1 cellular context compared by ENCODE assay signal in genomic region chr14:70886421-70887206, GRCh38.
TF ChIP-seq lines count a peak whose summit lies in the region.

No MANE protein-coding gene starts in this region.

TF ChIP-seq in GM12878, 131 proteins besides CTCF, POLR2A, EP300 and RAD21 (continued from another document and continues in another):
- TF ChIP-seq, protein P1, sequence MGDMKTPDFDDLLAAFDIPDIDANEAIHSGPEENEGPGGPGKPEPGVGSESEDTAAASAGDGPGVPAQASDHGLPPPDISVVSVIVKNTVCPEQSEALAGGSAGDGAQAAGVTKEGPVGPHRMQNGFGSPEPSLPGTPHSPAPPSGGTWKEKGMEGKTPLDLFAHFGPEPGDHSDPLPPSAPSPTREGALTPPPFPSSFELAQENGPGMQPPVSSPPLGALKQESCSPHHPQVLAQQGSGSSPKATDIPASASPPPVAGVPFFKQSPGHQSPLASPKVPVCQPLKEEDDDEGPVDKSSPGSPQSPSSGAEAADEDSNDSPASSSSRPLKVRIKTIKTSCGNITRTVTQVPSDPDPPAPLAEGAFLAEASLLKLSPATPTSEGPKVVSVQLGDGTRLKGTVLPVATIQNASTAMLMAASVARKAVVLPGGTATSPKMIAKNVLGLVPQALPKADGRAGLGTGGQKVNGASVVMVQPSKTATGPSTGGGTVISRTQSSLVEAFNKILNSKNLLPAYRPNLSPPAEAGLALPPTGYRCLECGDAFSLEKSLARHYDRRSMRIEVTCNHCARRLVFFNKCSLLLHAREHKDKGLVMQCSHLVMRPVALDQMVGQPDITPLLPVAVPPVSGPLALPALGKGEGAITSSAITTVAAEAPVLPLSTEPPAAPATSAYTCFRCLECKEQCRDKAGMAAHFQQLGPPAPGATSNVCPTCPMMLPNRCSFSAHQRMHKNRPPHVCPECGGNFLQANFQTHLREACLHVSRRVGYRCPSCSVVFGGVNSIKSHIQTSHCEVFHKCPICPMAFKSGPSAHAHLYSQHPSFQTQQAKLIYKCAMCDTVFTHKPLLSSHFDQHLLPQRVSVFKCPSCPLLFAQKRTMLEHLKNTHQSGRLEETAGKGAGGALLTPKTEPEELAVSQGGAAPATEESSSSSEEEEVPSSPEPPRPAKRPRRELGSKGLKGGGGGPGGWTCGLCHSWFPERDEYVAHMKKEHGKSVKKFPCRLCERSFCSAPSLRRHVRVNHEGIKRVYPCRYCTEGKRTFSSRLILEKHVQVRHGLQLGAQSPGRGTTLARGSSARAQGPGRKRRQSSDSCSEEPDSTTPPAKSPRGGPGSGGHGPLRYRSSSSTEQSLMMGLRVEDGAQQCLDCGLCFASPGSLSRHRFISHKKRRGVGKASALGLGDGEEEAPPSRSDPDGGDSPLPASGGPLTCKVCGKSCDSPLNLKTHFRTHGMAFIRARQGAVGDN (IDR thresholded peaks at IDR 0.05), result peak; percentile 31; the same call in 1 of the 2 replicates
- TF ChIP-seq SP1 (IDR thresholded peaks at IDR 0.05; ENCODE audit: low read depth, low read length) (peak; percentile 79), SKIL (IDR thresholded peaks at IDR 0.05; ENCODE audit: low read depth, poor library complexity, severe bottlenecking) (no peak), BRCA1 (IDR thresholded peaks at IDR 0.05; ENCODE audit: low read depth, low read length) (no peak), IKZF2 (IDR thresholded peaks at IDR 0.05) (peak; percentile 86), SMARCA5 (IDR thresholded peaks at IDR 0.05) (peak; percentile 80), IRF4 (IDR thresholded peaks at IDR 0.05; ENCODE audit: low read depth, low read length) (peak; percentile 84), JUND (IDR thresholded peaks at IDR 0.05; ENCODE audit: low read depth, low read length) (no peak), CHD2 (IDR thresholded peaks at IDR 0.05; ENCODE audit: borderline replicate concordance, low read depth, low read length) (no peak), HDGF (IDR thresholded peaks at IDR 0.05) (no peak), BCL11A (IDR thresholded peaks at IDR 0.05; ENCODE audit: low read depth, low read length) (peak; percentile 82), ZNF24 (IDR thresholded peaks at IDR 0.05) (no peak), SREBF2 (IDR thresholded peaks at IDR 0.05; ENCODE audit: low read length) (no peak), BMI1 (IDR thresholded peaks at IDR 0.05; ENCODE audit: borderline replicate concordance) (no peak), FOXK2 (IDR thresholded peaks at IDR 0.05) (no peak), ZBED1 (IDR thresholded peaks at IDR 0.05; ENCODE audit: borderline replicate concordance) (no peak; the same call in 1 of the 2 replicates), FOS (IDR thresholded peaks at IDR 0.05; ENCODE audit: borderline replicate concordance, extremely low read depth, insufficient read length) (no peak), POLR2AphosphoS2 (IDR thresholded peaks at IDR 0.05; ENCODE audit: low read depth, low read length) (no peak), KLF5 (IDR thresholded peaks at IDR 0.05; ENCODE audit: partially characterized antibody) (no peak), CREB1 (IDR thresholded peaks at IDR 0.05; ENCODE audit: low read depth) (no peak), HDAC6 (IDR thresholded peaks at IDR 0.05; ENCODE audit: unreplicated experiment) (no peak), NBN (IDR thresholded peaks at IDR 0.05) (0 out of 2 replicates have a peak, but pooled peaks have one; percentile 40), STAT3 (IDR thresholded peaks at IDR 0.05; ENCODE audit: low read depth, low read length) (0 out of 2 replicates have a peak, but pooled peaks have one; percentile 56), MTA2 (IDR thresholded peaks at IDR 0.05; ENCODE audit: low read depth) (peak; percentile 54), EZH2 (IDR thresholded peaks at IDR 0.05; ENCODE audit: borderline replicate concordance, control insufficient read depth, low read depth, low read length) (no peak), NFXL1 (IDR thresholded peaks at IDR 0.05; ENCODE audit: borderline replicate concordance) (no peak), ATF7 (IDR thresholded peaks at IDR 0.05; ENCODE audit: low read depth) (peak; percentile 18; the same call in 1 of the 2 replicates), MLLT1 (IDR thresholded peaks at IDR 0.05) (peak; percentile 62; the same call in 1 of the 2 replicates), PAX5 (IDR thresholded peaks at IDR 0.05; ENCODE audit: borderline replicate concordance, low read depth, low read length) (peak; percentile 83)
- TF ChIP-seq, protein P2, sequence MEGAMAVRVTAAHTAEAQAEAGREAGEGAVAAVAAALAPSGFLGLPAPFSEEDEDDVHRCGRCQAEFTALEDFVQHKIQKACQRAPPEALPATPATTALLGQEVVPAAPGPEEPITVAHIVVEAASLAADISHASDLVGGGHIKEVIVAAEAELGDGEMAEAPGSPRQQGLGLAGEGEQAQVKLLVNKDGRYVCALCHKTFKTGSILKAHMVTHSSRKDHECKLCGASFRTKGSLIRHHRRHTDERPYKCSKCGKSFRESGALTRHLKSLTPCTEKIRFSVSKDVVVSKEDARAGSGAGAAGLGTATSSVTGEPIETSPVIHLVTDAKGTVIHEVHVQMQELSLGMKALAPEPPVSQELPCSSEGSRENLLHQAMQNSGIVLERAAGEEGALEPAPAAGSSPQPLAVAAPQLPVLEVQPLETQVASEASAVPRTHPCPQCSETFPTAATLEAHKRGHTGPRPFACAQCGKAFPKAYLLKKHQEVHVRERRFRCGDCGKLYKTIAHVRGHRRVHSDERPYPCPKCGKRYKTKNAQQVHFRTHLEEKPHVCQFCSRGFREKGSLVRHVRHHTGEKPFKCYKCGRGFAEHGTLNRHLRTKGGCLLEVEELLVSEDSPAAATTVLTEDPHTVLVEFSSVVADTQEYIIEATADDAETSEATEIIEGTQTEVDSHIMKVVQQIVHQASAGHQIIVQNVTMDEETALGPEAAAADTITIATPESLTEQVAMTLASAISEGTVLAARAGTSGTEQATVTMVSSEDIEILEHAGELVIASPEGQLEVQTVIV (IDR thresholded peaks at IDR 0.05; ENCODE audit: borderline replicate concordance, partially characterized antibody), result no peak
- TF ChIP-seq, protein P3, sequence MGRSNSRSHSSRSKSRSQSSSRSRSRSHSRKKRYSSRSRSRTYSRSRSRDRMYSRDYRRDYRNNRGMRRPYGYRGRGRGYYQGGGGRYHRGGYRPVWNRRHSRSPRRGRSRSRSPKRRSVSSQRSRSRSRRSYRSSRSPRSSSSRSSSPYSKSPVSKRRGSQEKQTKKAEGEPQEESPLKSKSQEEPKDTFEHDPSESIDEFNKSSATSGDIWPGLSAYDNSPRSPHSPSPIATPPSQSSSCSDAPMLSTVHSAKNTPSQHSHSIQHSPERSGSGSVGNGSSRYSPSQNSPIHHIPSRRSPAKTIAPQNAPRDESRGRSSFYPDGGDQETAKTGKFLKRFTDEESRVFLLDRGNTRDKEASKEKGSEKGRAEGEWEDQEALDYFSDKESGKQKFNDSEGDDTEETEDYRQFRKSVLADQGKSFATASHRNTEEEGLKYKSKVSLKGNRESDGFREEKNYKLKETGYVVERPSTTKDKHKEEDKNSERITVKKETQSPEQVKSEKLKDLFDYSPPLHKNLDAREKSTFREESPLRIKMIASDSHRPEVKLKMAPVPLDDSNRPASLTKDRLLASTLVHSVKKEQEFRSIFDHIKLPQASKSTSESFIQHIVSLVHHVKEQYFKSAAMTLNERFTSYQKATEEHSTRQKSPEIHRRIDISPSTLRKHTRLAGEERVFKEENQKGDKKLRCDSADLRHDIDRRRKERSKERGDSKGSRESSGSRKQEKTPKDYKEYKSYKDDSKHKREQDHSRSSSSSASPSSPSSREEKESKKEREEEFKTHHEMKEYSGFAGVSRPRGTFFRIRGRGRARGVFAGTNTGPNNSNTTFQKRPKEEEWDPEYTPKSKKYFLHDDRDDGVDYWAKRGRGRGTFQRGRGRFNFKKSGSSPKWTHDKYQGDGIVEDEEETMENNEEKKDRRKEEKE (IDR thresholded peaks at IDR 0.05), result no peak
- TF ChIP-seq, protein P4, sequence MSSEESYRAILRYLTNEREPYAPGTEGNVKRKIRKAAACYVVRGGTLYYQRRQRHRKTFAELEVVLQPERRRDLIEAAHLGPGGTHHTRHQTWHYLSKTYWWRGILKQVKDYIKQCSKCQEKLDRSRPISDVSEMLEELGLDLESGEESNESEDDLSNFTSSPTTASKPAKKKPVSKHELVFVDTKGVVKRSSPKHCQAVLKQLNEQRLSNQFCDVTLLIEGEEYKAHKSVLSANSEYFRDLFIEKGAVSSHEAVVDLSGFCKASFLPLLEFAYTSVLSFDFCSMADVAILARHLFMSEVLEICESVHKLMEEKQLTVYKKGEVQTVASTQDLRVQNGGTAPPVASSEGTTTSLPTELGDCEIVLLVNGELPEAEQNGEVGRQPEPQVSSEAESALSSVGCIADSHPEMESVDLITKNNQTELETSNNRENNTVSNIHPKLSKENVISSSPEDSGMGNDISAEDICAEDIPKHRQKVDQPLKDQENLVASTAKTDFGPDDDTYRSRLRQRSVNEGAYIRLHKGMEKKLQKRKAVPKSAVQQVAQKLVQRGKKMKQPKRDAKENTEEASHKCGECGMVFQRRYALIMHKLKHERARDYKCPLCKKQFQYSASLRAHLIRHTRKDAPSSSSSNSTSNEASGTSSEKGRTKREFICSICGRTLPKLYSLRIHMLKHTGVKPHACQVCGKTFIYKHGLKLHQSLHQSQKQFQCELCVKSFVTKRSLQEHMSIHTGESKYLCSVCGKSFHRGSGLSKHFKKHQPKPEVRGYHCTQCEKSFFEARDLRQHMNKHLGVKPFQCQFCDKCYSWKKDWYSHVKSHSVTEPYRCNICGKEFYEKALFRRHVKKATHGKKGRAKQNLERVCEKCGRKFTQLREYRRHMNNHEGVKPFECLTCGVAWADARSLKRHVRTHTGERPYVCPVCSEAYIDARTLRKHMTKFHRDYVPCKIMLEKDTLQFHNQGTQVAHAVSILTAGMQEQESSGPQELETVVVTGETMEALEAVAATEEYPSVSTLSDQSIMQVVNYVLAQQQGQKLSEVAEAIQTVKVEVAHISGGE (CRISPR knock-in tag; IDR thresholded peaks at IDR 0.05), result no peak
- TF ChIP-seq, protein P5, sequence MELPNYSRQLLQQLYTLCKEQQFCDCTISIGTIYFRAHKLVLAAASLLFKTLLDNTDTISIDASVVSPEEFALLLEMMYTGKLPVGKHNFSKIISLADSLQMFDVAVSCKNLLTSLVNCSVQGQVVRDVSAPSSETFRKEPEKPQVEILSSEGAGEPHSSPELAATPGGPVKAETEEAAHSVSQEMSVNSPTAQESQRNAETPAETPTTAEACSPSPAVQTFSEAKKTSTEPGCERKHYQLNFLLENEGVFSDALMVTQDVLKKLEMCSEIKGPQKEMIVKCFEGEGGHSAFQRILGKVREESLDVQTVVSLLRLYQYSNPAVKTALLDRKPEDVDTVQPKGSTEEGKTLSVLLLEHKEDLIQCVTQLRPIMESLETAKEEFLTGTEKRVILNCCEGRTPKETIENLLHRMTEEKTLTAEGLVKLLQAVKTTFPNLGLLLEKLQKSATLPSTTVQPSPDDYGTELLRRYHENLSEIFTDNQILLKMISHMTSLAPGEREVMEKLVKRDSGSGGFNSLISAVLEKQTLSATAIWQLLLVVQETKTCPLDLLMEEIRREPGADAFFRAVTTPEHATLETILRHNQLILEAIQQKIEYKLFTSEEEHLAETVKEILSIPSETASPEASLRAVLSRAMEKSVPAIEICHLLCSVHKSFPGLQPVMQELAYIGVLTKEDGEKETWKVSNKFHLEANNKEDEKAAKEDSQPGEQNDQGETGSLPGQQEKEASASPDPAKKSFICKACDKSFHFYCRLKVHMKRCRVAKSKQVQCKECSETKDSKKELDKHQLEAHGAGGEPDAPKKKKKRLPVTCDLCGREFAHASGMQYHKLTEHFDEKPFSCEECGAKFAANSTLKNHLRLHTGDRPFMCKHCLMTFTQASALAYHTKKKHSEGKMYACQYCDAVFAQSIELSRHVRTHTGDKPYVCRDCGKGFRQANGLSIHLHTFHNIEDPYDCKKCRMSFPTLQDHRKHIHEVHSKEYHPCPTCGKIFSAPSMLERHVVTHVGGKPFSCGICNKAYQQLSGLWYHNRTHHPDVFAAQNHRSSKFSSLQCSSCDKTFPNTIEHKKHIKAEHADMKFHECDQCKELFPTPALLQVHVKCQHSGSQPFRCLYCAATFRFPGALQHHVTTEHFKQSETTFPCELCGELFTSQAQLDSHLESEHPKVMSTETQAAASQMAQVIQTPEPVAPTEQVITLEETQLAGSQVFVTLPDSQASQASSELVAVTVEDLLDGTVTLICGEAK (IDR thresholded peaks at IDR 0.05; ENCODE audit: borderline replicate concordance), result no peak
